ENCODE assay signal across 16 cellular contexts in genomic region chr7:28176174-28176573, GRCh38. TPM values are rescaled to one million over a fixed set of nuclear protein-coding genes. Genes with fewer than 3 reads are reported as not detected.
DNase-seq lines count a peak whose midpoint lies in the region; ATAC-seq and TF ChIP-seq lines count a peak whose summit lies in the region.
"Had no signal": no experiment of that assay in that cellular context is flagged by ENCODE, and none has a peak within 500 bp of the region (broad histone marks: within the 10 kb centered on the region; RNA-seq: fewer than 3 reads in every experiment).

No MANE protein-coding gene starts in this region.

- peaks cover 12% of the 10 kb centered on the region for H3K4me1 ChIP-seq in CD4-positive, alpha-beta memory T cell (ENCODE audit: insufficient read depth, low read length)
- H3K4me1 ChIP-seq in GM23248 (ENCODE audit: insufficient read depth) (peaks cover 43% of the 10 kb centered on the region), psoas muscle (peaks cover 20% of the 10 kb centered on the region)
- H3K4me1 ChIP-seq: colonic mucosa had no signal

- H3K27ac ChIP-seq in CD4-positive, alpha-beta memory T cell (ENCODE audit: low read depth, low read length), result no peak overlapping the region
- H3K27ac ChIP-seq in GM23248 (peak overlapping the region; percentile 65), psoas muscle (peak overlapping the region; percentile 52)
- H3K27ac ChIP-seq: colonic mucosa, SK-N-MC had no signal

- peak overlapping the region; percentile 17 to 85 (median 37) for H3K27ac Mint-ChIP-seq in CD4-positive, alpha-beta memory T cell
- H3K27ac Mint-ChIP-seq in activated T-helper 1 cell treated with anti-CD3 and anti-CD28 coated beads, Interleukin-12 subunit alpha, Interleukin-12 subunit beta, Interleukin-2, Interleukin-4 antibody, amounts not matched to agents 30 ng/mL and 10 ng/mL and 1 ng/mL, durations not matched to agents 14 hours and 24 hours and 36 hours, result no peak overlapping the region

- CTCF ChIA-PET in CD4-positive, alpha-beta memory T cell (lab: Charles Lee; ENCODE audit: partially characterized antibody), result no interaction called here

- no peaks in the 10 kb centered on the region for H3K36me3 ChIP-seq in CD4-positive, alpha-beta memory T cell (ENCODE audit: insufficient read depth, low read length)
- H3K36me3 ChIP-seq in GM23248 (ENCODE audit: low read depth) (no peaks in the 10 kb centered on the region), psoas muscle (ENCODE audit: insufficient read depth in 1 of 2, low read depth in 1 of 2) (no peaks in the 10 kb centered on the region)
- H3K36me3 ChIP-seq: BE2C, colonic mucosa had no signal

- TF ChIP-seq CTCF in choroid plexus epithelial cell (conservative IDR thresholded peaks at IDR 0.05; ENCODE audit: low read depth, low read length) (no peak), psoas muscle (IDR thresholded peaks at IDR 0.05) (no peak)

- H3K9me2 ChIP-seq in GM23248 (ENCODE audit: insufficient read depth), result no peaks in the 10 kb centered on the region

- peak overlapping the region; percentile 33 for H3K9ac ChIP-seq in GM23248

- peak overlapping the region; percentile 54 for H3K4me2 ChIP-seq in GM23248 (ENCODE audit: unreplicated experiment)

- H4K20me1 ChIP-seq in GM23248 (ENCODE audit: insufficient read depth), result no peaks in the 10 kb centered on the region

- H3K9me3 ChIP-seq in CD4-positive, alpha-beta memory T cell (ENCODE audit: control insufficient read depth in 1 of 2, low read length in 2 of 2), result no peaks in the 10 kb centered on the region
- H3K9me3 ChIP-seq in GM23248 (ENCODE audit: low read depth) (no peaks in the 10 kb centered on the region), psoas muscle (no peaks in the 10 kb centered on the region)
- H3K9me3 ChIP-seq: BE2C, colonic mucosa had no signal

- 40 to 49% methylated on average over 4 of the region's 4 CpGs for WGBS in GM23248 (ENCODE audit: low coverage in 1 of 2, low lambda C conversion rate in 2 of 2, missing lambda C conversion rate in 2 of 2), 2 experiments
- 71 to 89% (median 82%) methylated on average over 4 of the region's 4 CpGs for WGBS in psoas muscle, 3 donors

- DNase-seq in CD4-positive, alpha-beta memory T cell, result no peak
- peak; percentile 70 for DNase-seq in GM23248
- peak; percentile 46 for DNase-seq in choroid plexus epithelial cell (ENCODE audit: low read depth)
- DNase-seq in psoas muscle, result no peak
- DNase-seq in activated T-helper 1 cell treated with anti-CD3 and anti-CD28 coated beads, Interleukin-12 subunit alpha, Interleukin-12 subunit beta, Interleukin-2, Interleukin-4 antibody, amounts not matched to agents 30 ng/mL and 10 ng/mL and 1 ng/mL, durations not matched to agents 14 hours and 24 hours and 36 hours (ENCODE audit: low spot score), result no peak
- no peak for DNase-seq in hippocampal formation (lab: John Stamatoyannopoulos, UW)
- no peak for DNase-seq in left lobe of liver (ENCODE audit: low spot score)
- no peak for DNase-seq in activated T-cell treated with anti-CD3 and anti-CD28 coated beads, Interleukin-2, amount 50 U/mL, for 4 hours
- DNase-seq: activated CD4-positive, alpha-beta T cell treated with anti-CD3 and anti-CD28 coated beads for 4 hours; BE2C; colonic mucosa; NCI-H1105 treated with DMSO at 0.1 percent for 48 hours; NCI-H69; stimulated activated CD4-positive, alpha-beta T cell treated with anti-CD3 and anti-CD28 coated beads, Interleukin-4, amount 100 ng/mL, for 1 hour; T1000 had no signal

- POLR2A ChIA-PET in CD4-positive, alpha-beta memory T cell (lab: Charles Lee; ENCODE audit: partially characterized antibody), result no interaction called here

- peaks cover 0 to 9% of the 10 kb centered on the region in 2 donors for H3K36me3 Mint-ChIP-seq in CD4-positive, alpha-beta memory T cell
- no peaks in the 10 kb centered on the region for H3K36me3 Mint-ChIP-seq in activated T-helper 1 cell treated with anti-CD3 and anti-CD28 coated beads, Interleukin-12 subunit alpha, Interleukin-12 subunit beta, Interleukin-2, Interleukin-4 antibody, amounts not matched to agents 30 ng/mL and 10 ng/mL and 1 ng/mL, durations not matched to agents 14 hours and 24 hours and 36 hours (ENCODE audit: low read depth)
- no peaks in the 10 kb centered on the region for H3K36me3 Mint-ChIP-seq in activated T-cell treated with anti-CD3 and anti-CD28 coated beads, Interleukin-2, amount 50 U/mL, for 4 hours (ENCODE audit: insufficient read depth)

- peaks cover 20 to 30% (median 25%) of the 10 kb centered on the region in 4 donors for H3K4me1 Mint-ChIP-seq in CD4-positive, alpha-beta memory T cell
- H3K4me1 Mint-ChIP-seq in activated T-helper 1 cell treated with anti-CD3 and anti-CD28 coated beads, Interleukin-12 subunit alpha, Interleukin-12 subunit beta, Interleukin-2, Interleukin-4 antibody, amounts not matched to agents 30 ng/mL and 10 ng/mL and 1 ng/mL, durations not matched to agents 14 hours and 24 hours and 36 hours (ENCODE audit: low read depth), result peaks cover 28% of the 10 kb centered on the region
- peaks cover 39% of the 10 kb centered on the region for H3K4me1 Mint-ChIP-seq in activated T-cell treated with anti-CD3 and anti-CD28 coated beads, Interleukin-2, amount 50 U/mL, for 4 hours (ENCODE audit: low read depth)

- intact Hi-C loops in CD4-positive, alpha-beta memory T cell (cut with micrococcal nuclease), result loop anchor here (10.0 kb wide), 1 partner anchor 981 kb away; no protein-coding TSS in a partner anchor
- intact Hi-C loops in psoas muscle (cut with DNase I), result loop anchor here in 1 of 2 donors (5.0 kb wide), 1 partner anchor 69 kb away; no protein-coding TSS in a partner anchor
- intact Hi-C loops in activated T-helper 1 cell treated with anti-CD3 and anti-CD28 coated beads, Interleukin-12 subunit alpha, Interleukin-12 subunit beta, Interleukin-2, Interleukin-4 antibody, amounts not matched to agents 30 ng/mL and 10 ng/mL and 1 ng/mL, durations not matched to agents 14 hours and 24 hours and 36 hours (cut with micrococcal nuclease), result loop anchor here (2.0 to 10.0 kb wide), 2 partner anchors 31 to 1311 kb away; partner anchors contain the start of gene SKAP2

- no peak overlapping the region; the same call in 1 of the 2 replicates for H2AFZ ChIP-seq in GM23248

- H3K27me3 ChIP-seq in CD4-positive, alpha-beta memory T cell (ENCODE audit: insufficient read depth, low read length), result no peaks in the 10 kb centered on the region
- H3K27me3 ChIP-seq in GM23248 (replicated peaks; ENCODE audit: insufficient read depth) (no peaks in the 10 kb centered on the region), psoas muscle (ENCODE audit: insufficient read depth in 3 of 3, low read length in 2 of 3) (no peaks in the 10 kb centered on the region)
- H3K27me3 ChIP-seq: BE2C, colonic mucosa had no signal

- peaks cover 80% of the 10 kb centered on the region for H3K79me2 ChIP-seq in GM23248 (ENCODE audit: insufficient read depth)

- ATAC-seq in psoas muscle (no peak), left lobe of liver (no peak)
- ATAC-seq in activated T-cell treated with anti-CD3 and anti-CD28 coated beads, Interleukin-2, amount 50 U/mL, for 4 hours, result no peak

- no peaks in the 10 kb centered on the region for H3K27me3 Mint-ChIP-seq in CD4-positive, alpha-beta memory T cell
- peaks cover 8% of the 10 kb centered on the region for H3K27me3 Mint-ChIP-seq in activated T-helper 1 cell treated with anti-CD3 and anti-CD28 coated beads, Interleukin-12 subunit alpha, Interleukin-12 subunit beta, Interleukin-2, Interleukin-4 antibody, amounts not matched to agents 30 ng/mL and 10 ng/mL and 1 ng/mL, durations not matched to agents 14 hours and 24 hours and 36 hours (ENCODE audit: insufficient read depth)
- H3K27me3 Mint-ChIP-seq in activated T-cell treated with anti-CD3 and anti-CD28 coated beads, Interleukin-2, amount 50 U/mL, for 4 hours (ENCODE audit: low read depth), result no peaks in the 10 kb centered on the region

- in situ Hi-C loops in GM23248 (cut with MboI), result no loop called here

- peaks cover 23% of the 10 kb centered on the region for H3F3A ChIP-seq in GM23248 (ENCODE audit: insufficient read depth)

- H3K4me3 Mint-ChIP-seq in CD4-positive, alpha-beta memory T cell, result peak overlapping the region in 1 of 8 donors; percentile 7
- H3K4me3 Mint-ChIP-seq in activated T-helper 1 cell treated with anti-CD3 and anti-CD28 coated beads, Interleukin-12 subunit alpha, Interleukin-12 subunit beta, Interleukin-2, Interleukin-4 antibody, amounts not matched to agents 30 ng/mL and 10 ng/mL and 1 ng/mL, durations not matched to agents 14 hours and 24 hours and 36 hours, result no peak overlapping the region
- H3K4me3 Mint-ChIP-seq in activated T-cell treated with anti-CD3 and anti-CD28 coated beads, Interleukin-2, amount 50 U/mL, for 4 hours, result no peak overlapping the region

- no peaks in the 10 kb centered on the region for H3K9me3 Mint-ChIP-seq in CD4-positive, alpha-beta memory T cell
- H3K9me3 Mint-ChIP-seq in activated T-helper 1 cell treated with anti-CD3 and anti-CD28 coated beads, Interleukin-12 subunit alpha, Interleukin-12 subunit beta, Interleukin-2, Interleukin-4 antibody, amounts not matched to agents 30 ng/mL and 10 ng/mL and 1 ng/mL, durations not matched to agents 14 hours and 24 hours and 36 hours, result no peaks in the 10 kb centered on the region
- H3K9me3 Mint-ChIP-seq in activated T-cell treated with anti-CD3 and anti-CD28 coated beads, Interleukin-2, amount 50 U/mL, for 4 hours, result no peaks in the 10 kb centered on the region

- no peak overlapping the region for H3K4me3 ChIP-seq in CD4-positive, alpha-beta memory T cell (ENCODE audit: low read length in 2 of 2)
- H3K4me3 ChIP-seq in GM23248 (0 out of 2 replicates have a peak overlapping the region, but pooled peaks have one; percentile 23), choroid plexus epithelial cell (ENCODE audit: low read depth, low read length) (no peak overlapping the region), psoas muscle (no peak overlapping the region)
- H3K4me3 ChIP-seq: colonic mucosa, SK-N-MC had no signal

RNA-seq across cellular contexts. Expression of gene JAZF1, which starts 4.4 kb away (rescaled TPM):
- 1 to 10 TPM; 4.6 to 8.3 TPM for total RNA-seq in CD4-positive, alpha-beta memory T cell
- polyA plus RNA-seq in CD4-positive, alpha-beta memory T cell, result 1 to 10 TPM; 3.7 to 4.7 TPM
- 11.8 and 13.8 TPM in 2 replicates for total RNA-seq in GM23248 (2014; rRNA removed; shearing (Covaris generic))
- polyA plus RNA-seq in GM23248 (2016; fragmentation: Nextera tagmentation; extraction: Ambion mirVana) (19.6 and 19.8 TPM in 2 replicates), psoas muscle (1 to 10 TPM; 2.3 to 5.2 (median 3.1) TPM)
- total RNA-seq in psoas muscle (10 to 100 TPM in 2 of 4 donors, 1 to 10 TPM in 2; 5.3 to 10.6 (median 8.0) TPM), left lobe of liver (5.4 TPM)
- total RNA-seq in activated T-helper 1 cell treated with anti-CD3 and anti-CD28 coated beads, Interleukin-12 subunit alpha, Interleukin-12 subunit beta, Interleukin-2, Interleukin-4 antibody, amounts not matched to agents 30 ng/mL and 10 ng/mL and 1 ng/mL, durations not matched to agents 14 hours and 24 hours and 36 hours, result 6.2 and 9.8 TPM in 2 replicates
- 10 to 100 TPM; 14.9 to 19.3 (median 19.0) TPM for total RNA-seq in activated T-cell treated with anti-CD3 and anti-CD28 coated beads, Interleukin-2, amount 50 U/mL, for 4 hours

Comparison
In these comparisons a context has a peak if more than half of its experiments do, and no peak if none do; other contexts are left out.
1. DNase-seq: peak in GM23248 (single experiment) and choroid plexus epithelial cell (single experiment); none in CD4-positive, alpha-beta memory T cell (0 of 5), psoas muscle (0 of 2), activated T-helper 1 cell treated with anti-CD3 and anti-CD28 coated beads, Interleukin-12 subunit alpha, Interleukin-12 subunit beta, Interleukin-2, Interleukin-4 antibody, amounts not matched to agents 30 ng/mL and 10 ng/mL and 1 ng/mL, durations not matched to agents 14 hours and 24 hours and 36 hours (single experiment), hippocampal formation (0 of 2), left lobe of liver (single experiment) and activated T-cell treated with anti-CD3 and anti-CD28 coated beads, Interleukin-2, amount 50 U/mL, for 4 hours (single experiment).